28 cellular contexts compared by ENCODE assay signal in genomic region chr18:74012954-74013630, GRCh38.
DNase-seq lines count a peak whose midpoint lies in the region; ATAC-seq, FAIRE-seq and TF ChIP-seq lines count a peak whose summit lies in the region.
"Had no signal": no experiment of that assay in that cellular context is flagged by ENCODE, and none has a peak within 500 bp of the region (broad histone marks: within the 10 kb centered on the region; RNA-seq: fewer than 3 reads in every experiment).

No MANE protein-coding gene starts in this region.

- TF ChIP-seq RAD21 in GM12878 (IDR thresholded peaks at IDR 0.05; ENCODE audit: insufficient read depth, low read depth, low read length) (no peak), neural cell (conservative IDR thresholded peaks at IDR 0.05) (no peak)

- no peaks in the 10 kb centered on the region for H3K9me2 ChIP-seq in neural cell (ENCODE audit: insufficient read depth, low read length)

- H3K4me2 ChIP-seq in KMS-11 (peak overlapping the region; percentile 8; the same call in 1 of the 2 replicates), GM12878 (ENCODE audit: control insufficient read depth, insufficient read depth) (no peak overlapping the region), neural cell (ENCODE audit: low read length) (no peak overlapping the region)

- H3K79me2 ChIP-seq in KMS-11 (ENCODE audit: insufficient read depth, low read depth) (no peaks in the 10 kb centered on the region), GM12878 (ENCODE audit: control insufficient read depth, insufficient read depth, low read length) (no peaks in the 10 kb centered on the region), neural cell (replicated peaks; ENCODE audit: insufficient read depth, low read length) (no peaks in the 10 kb centered on the region)

- TF ChIP-seq EP300 in GM12878 (IDR thresholded peaks at IDR 0.05; ENCODE audit: borderline replicate concordance in 1 of 2, control insufficient read depth in 1 of 2, low read depth in 2 of 2, low read length in 2 of 2) (no peak), neural cell (conservative IDR thresholded peaks at IDR 0.05; ENCODE audit: poor library complexity, severe bottlenecking) (peak; percentile 21), sigmoid colon (IDR thresholded peaks at IDR 0.05) (no peak)

- H3K9ac ChIP-seq in KMS-11, result no peak overlapping the region
- no peak overlapping the region for H3K9ac ChIP-seq in GM12878 (ENCODE audit: control insufficient read depth, insufficient read depth, low read length)
- H3K9ac ChIP-seq in neural cell (ENCODE audit: low read length), result no peak overlapping the region

- TF ChIP-seq POLR2A in GM12878 (IDR thresholded peaks at IDR 0.05; ENCODE audit: low read depth, low read length) (no peak), sigmoid colon (IDR thresholded peaks at IDR 0.05) (no peak)

- in situ Hi-C loops in GM12878 (cut with MboI), result no loop called here

- ATAC-seq in GM12878, result no peak
- no peak for ATAC-seq in HG03280 (IDR thresholded peaks at IDR 0.05; ENCODE audit: unreplicated experiment)
- no peak for ATAC-seq in heart right ventricle
- ATAC-seq: CD8-positive, alpha-beta T cell; HCT116 had no signal

- TF ChIP-seq CTCF in KMS-11 (conservative IDR thresholded peaks at IDR 0.05; ENCODE audit: low read depth, low read length) (no peak), GM12878 (IDR thresholded peaks at IDR 0.05 in 2 of 3, conservative IDR thresholded peaks at IDR 0.05 in 1 of 3; ENCODE audit: control insufficient read depth in 2 of 3, extremely low read depth in 1 of 3, insufficient read depth in 1 of 3, low read depth in 3 of 3, low read length in 3 of 3) (no peak), neural cell (IDR thresholded peaks at IDR 0.05; ENCODE audit: poor library complexity, severe bottlenecking) (no peak), sigmoid colon (IDR thresholded peaks at IDR 0.05) (no peak), heart right ventricle (IDR thresholded peaks at IDR 0.05) (no peak)

- H3K36me3 ChIP-seq in KMS-11 (ENCODE audit: insufficient read depth), result no peaks in the 10 kb centered on the region
- no peaks in the 10 kb centered on the region for H3K36me3 ChIP-seq in GM12878 (ENCODE audit: control insufficient read depth in 2 of 2, insufficient read depth in 2 of 2, low read length in 1 of 2)
- H3K36me3 ChIP-seq in neural cell (ENCODE audit: insufficient read depth, low read length), result no peaks in the 10 kb centered on the region
- no peaks in the 10 kb centered on the region for H3K36me3 ChIP-seq in sigmoid colon
- H3K36me3 ChIP-seq in heart right ventricle, result no peaks in the 10 kb centered on the region
- H3K36me3 ChIP-seq: left lung, Peyer's patch, right atrium auricular region, thoracic aorta, vagina had no signal

- POLR2A ChIA-PET in GM12878 (lab: Charles Lee), result no interaction called here

- H3K4me3 ChIP-seq in KMS-11 (IDR thresholded peaks at IDR 0.05; ENCODE audit: insufficient read depth, low read depth, low read length) (no peak overlapping the region), GM12878 (no peak overlapping the region), neural cell (ENCODE audit: low read length) (peak overlapping the region; percentile 0), sigmoid colon (no peak overlapping the region), heart right ventricle (no peak overlapping the region)
- H3K4me3 ChIP-seq: left lung, Peyer's patch, right atrium auricular region, thoracic aorta, vagina had no signal

- CTCF ChIA-PET in GM12878 (lab: Yijun Ruan, JAX), result interaction anchor here (0.6 kb wide), 1 partner anchor 175 kb away, joined by 3 read pairs; no protein-coding TSS in a partner anchor

- DNase-seq in Ammon's horn (ENCODE audit: low spot score) (peak; percentile 19), GM12878 (ENCODE audit: low read depth, low spot score) (no peak), sigmoid colon (no peak), heart right ventricle (no peak)
- DNase-seq in activated CD4-positive, alpha-beta T cell treated with anti-CD3 and anti-CD28 coated beads for 48 hours, result no peak
- DNase-seq: activated CD4-positive, alpha-beta T cell treated with anti-CD3 and anti-CD28 coated beads, Interleukin-2, amount 10 ng/mL, durations not matched to agents 24 days and 14 days; CD8-positive, alpha-beta T cell; DMS 273 treated with DMSO at 0.1 percent for 48 hours; effector CD4-positive, alpha-beta T cell; left lung; NCI-H1930; NCI-H2227 treated with DMSO at 0.1 percent for 48 hours; NCI-H774; Peyer's patch; stimulated activated CD8-positive, alpha-beta memory T cell treated with anti-CD3 and anti-CD28 coated beads, Interleukin-4, amount 100 ng/mL, for 48 hours had no signal

- no TSS peak for BruUV-seq in GM12878 (replicated peaks; lab: Mats Ljungman, UMichigan)

- no peaks in the 10 kb centered on the region for H3F3A ChIP-seq in neural cell (ENCODE audit: insufficient read depth, low read length, poor library complexity, severe bottlenecking)

- no peak for FAIRE-seq in GM12878 (lab: Jason Lieb, UNC)
- FAIRE-seq: bronchial epithelial cell, colon, GM12892, islet of Langerhans had no signal

- H3K27me3 ChIP-seq in KMS-11 (ENCODE audit: insufficient read depth, low read depth) (no peaks in the 10 kb centered on the region), GM12878 (replicated peaks in 1 of 2; ENCODE audit: control insufficient read depth in 2 of 2, insufficient read depth in 2 of 2, low read length in 1 of 2) (no peaks in the 10 kb centered on the region), neural cell (ENCODE audit: insufficient read depth, low read depth, low read length) (no peaks in the 10 kb centered on the region), sigmoid colon (no peaks in the 10 kb centered on the region), heart right ventricle (no peaks in the 10 kb centered on the region)
- H3K27me3 ChIP-seq: left lung, Peyer's patch, right atrium auricular region, vagina had no signal

- intact Hi-C loops in GM12878 (cut with micrococcal nuclease; ENCODE audit: unreplicated experiment) (no loop called here), sigmoid colon (cut with DNase I) (no loop called here), heart right ventricle (cut with DNase I) (loop anchor here in 1 of 10 donors (10.0 kb wide), 1 partner anchor 58 kb away; no protein-coding TSS in a partner anchor)

- H3K27ac ChIP-seq in KMS-11, result no peak overlapping the region
- H3K27ac ChIP-seq in GM12878 (ENCODE audit: control insufficient read depth, insufficient read depth), result no peak overlapping the region
- no peak overlapping the region for H3K27ac ChIP-seq in neural cell (ENCODE audit: low read length)
- peak overlapping the region in 1 of 4 donors; percentile 46 for H3K27ac ChIP-seq in sigmoid colon
- peak overlapping the region in 1 of 10 donors; percentile 16 for H3K27ac ChIP-seq in heart right ventricle
- H3K27ac ChIP-seq: epithelial cell of prostate, Peyer's patch, right atrium auricular region, thoracic aorta, vagina, VCaP had no signal

- H2AFZ ChIP-seq in KMS-11 (ENCODE audit: low read depth), result no peak overlapping the region
- no peak overlapping the region for H2AFZ ChIP-seq in GM12878 (ENCODE audit: control insufficient read depth, low read depth, low read length)
- H2AFZ ChIP-seq in neural cell (ENCODE audit: low read depth, low read length), result no peak overlapping the region

- H4K20me1 ChIP-seq in KMS-11 (ENCODE audit: insufficient read depth), result no peaks in the 10 kb centered on the region
- no peaks in the 10 kb centered on the region for H4K20me1 ChIP-seq in GM12878 (ENCODE audit: control insufficient read depth, insufficient read depth)
- H4K20me1 ChIP-seq in neural cell (ENCODE audit: insufficient read depth), result no peaks in the 10 kb centered on the region

- SMC1A ChIA-PET in GM12878 (lab: Charles Lee; ENCODE audit: uncharacterized antibody, unreplicated experiment), result no interaction called here

- H3K4me1 ChIP-seq in KMS-11 (ENCODE audit: low read depth, poor library complexity, severe bottlenecking) (peaks cover 14% of the 10 kb centered on the region), GM12878 (ENCODE audit: control insufficient read depth, insufficient read depth, low read length) (no peaks in the 10 kb centered on the region), sigmoid colon (no peaks in the 10 kb centered on the region), heart right ventricle (peaks cover 0 to 14% (median 0%) of the 10 kb centered on the region in 9 donors)
- H3K4me1 ChIP-seq: Peyer's patch, right atrium auricular region, vagina had no signal

- RAD21 ChIA-PET in GM12878 (lab: Charles Lee; ENCODE audit: unreplicated experiment), result no interaction called here

- WGBS in GM12878 (ENCODE audit: insufficient coverage, insufficient replicate concordance, low lambda C conversion rate, missing lambda C conversion rate), result 54% methylated on average over 14 of the region's 14 CpGs
- 87 to 88% methylated on average over 14 of the region's 14 CpGs for WGBS in sigmoid colon, 2 donors
- WGBS in heart right ventricle, 2 donors, result 80 to 84% methylated on average over 14 of the region's 14 CpGs

- H3K9me3 ChIP-seq in GM12878 (replicated peaks; ENCODE audit: control insufficient read depth, insufficient read depth, low read length) (no peaks in the 10 kb centered on the region; the same call in 2 of the 3 replicates), neural cell (ENCODE audit: low read length) (no peaks in the 10 kb centered on the region), sigmoid colon (no peaks in the 10 kb centered on the region), heart right ventricle (peaks cover 0 to 5% (median 0%) of the 10 kb centered on the region in 11 donors)
- H3K9me3 ChIP-seq: left lung, Peyer's patch, right atrium auricular region, thoracic aorta, vagina had no signal

TF ChIP-seq in GM12878, 131 proteins besides CTCF, POLR2A, EP300 and RAD21 (continues in another document):
- no peak for TF ChIP-seq YBX1 (IDR thresholded peaks at IDR 0.05)

TF ChIP-seq in neural cell, 6 proteins besides CTCF, POLR2A, EP300 and RAD21 (continues in another document):
- TF ChIP-seq POLR2AphosphoS5 (IDR thresholded peaks at IDR 0.05), result no peak
